In genomic region chrX:41921492-41922124, GRCh38 we compare ENCODE assay signal across 8 cellular contexts. TPM values are rescaled to one million over a fixed set of nuclear protein-coding genes. Genes with fewer than 3 reads are reported as not detected.
A peak's percentile ranks its signal among the peaks of the same experiment; 100 is the strongest.
DNase-seq lines count a peak whose midpoint lies in the region; ATAC-seq and TF ChIP-seq lines count a peak whose summit lies in the region.

No MANE protein-coding gene starts in this region.

- H3K9me3 Mint-ChIP-seq in MCF 10A (ENCODE audit: unreplicated experiment) = no peaks in the 10 kb centered on the region

- H3K4me3 Mint-ChIP-seq in MCF 10A (ENCODE audit: unreplicated experiment) = peak overlapping the region; percentile 82

- H3K36me3 Mint-ChIP-seq in MCF 10A (ENCODE audit: insufficient read depth, unreplicated experiment) = no peaks in the 10 kb centered on the region

- H3K4me1 Mint-ChIP-seq in MCF 10A (ENCODE audit: insufficient read depth, unreplicated experiment) = no peaks in the 10 kb centered on the region

- BruUV-seq in MCF 10A (replicated peaks; lab: Mats Ljungman, UMichigan) = TSS peak; percentile 38

- H3K27ac Mint-ChIP-seq in MCF 10A (ENCODE audit: low read depth, unreplicated experiment) = peak overlapping the region; percentile 88

- intact Hi-C loops in MCF 10A (cut with micrococcal nuclease) = loop anchor here (5.0 kb wide), 1 partner anchor 124 kb away; no protein-coding TSS in a partner anchor

- TF ChIP-seq CTCF in MCF 10A (IDR thresholded peaks at IDR 0.05; ENCODE audit: unreplicated experiment) = no peak

- POLR2A ChIA-PET in MCF 10A (lab: Yijun Ruan, JAX) = interaction anchor here (0.6 to 1.1 kb wide), 4 partner anchors 11 to 75 kb away, joined by 3 to 6 read pairs (median 4); no protein-coding TSS in a partner anchor

- H3K27me3 Mint-ChIP-seq in MCF 10A (ENCODE audit: insufficient read depth, unreplicated experiment) = peaks cover 31% of the 10 kb centered on the region

- CTCF ChIA-PET in MCF 10A (lab: Yijun Ruan, JAX) = interaction anchor here (0.7 to 1.6 kb wide), 2 partner anchors 33 to 122 kb away, joined by 3 to 5 read pairs; no protein-coding TSS in a partner anchor

- ATAC-seq in HG02588 (IDR thresholded peaks at IDR 0.05; ENCODE audit: unreplicated experiment) (no peak), GM19455 (IDR thresholded peaks at IDR 0.05; ENCODE audit: unreplicated experiment) (no peak), GM18873 (IDR thresholded peaks at IDR 0.05; ENCODE audit: low FRiP score, unreplicated experiment) (no peak)

- DNase-seq in NCI-H146 (lab: John Stamatoyannopoulos, UW) = peak; percentile 0
- DNase-seq in NCI-H146 treated with DMSO at 0.1 percent for 48 hours (lab: John Stamatoyannopoulos, UW; ENCODE audit: unreplicated experiment) = no peak
- DNase-seq in NAMALWA (ENCODE audit: low spot score) = peak; percentile 18
- peak; percentile 74 for DNase-seq in MCF 10A (ENCODE audit: unreplicated experiment)
- peak; percentile 19 for DNase-seq in midbrain (lab: John Stamatoyannopoulos, UW)

RNA-seq across cellular contexts. Expression of gene CASK, which starts 1.7 kb away (rescaled TPM):
- 34.9 and 43.2 TPM in 2 replicates for total RNA-seq in MCF 10A (2022)
